In genomic region chr19:57632987-57633831, GRCh38 we compare ENCODE assay signal across 8 cellular contexts. TPM values are rescaled to one million over a fixed set of nuclear protein-coding genes. Genes with fewer than 3 reads are reported as not detected.
A peak's percentile ranks its signal among the peaks of the same experiment; 100 is the strongest.
DNase-seq lines count a peak whose midpoint lies in the region; ATAC-seq and TF ChIP-seq lines count a peak whose summit lies in the region.

Gene ZNF211 (plus strand): TSS chr19:57633168. CDS start chr19:57633347, 179 bp downstream.

- peak within 1 kb of the TSS; percentile 79 to 88 for H3K27ac ChIP-seq in testis

- peaks cover 3% of the 10 kb centered on the region for H3K4me1 Mint-ChIP-seq in glutamatergic neuron (ENCODE audit: low read depth, unreplicated experiment)

- intact Hi-C loops in testis (cut with DNase I; ENCODE audit: low total_unique reads) = no loop called here

- peak within 1 kb of the TSS; percentile 94 for H3K27ac Mint-ChIP-seq in activated naive CD4-positive, alpha-beta T cell treated with anti-CD3 and anti-CD28 coated beads, Interleukin-2, amount 50 U/mL, for 72 hours
- peak within 1 kb of the TSS; percentile 81 for H3K27ac Mint-ChIP-seq in glutamatergic neuron (ENCODE audit: unreplicated experiment)

- TF ChIP-seq CTCF in GM06990 (IDR thresholded peaks at IDR 0.05; ENCODE audit: insufficient read depth, low read length, poor library complexity, severe bottlenecking) = peak; percentile 7
- TF ChIP-seq CTCF in HFF-Myc (IDR thresholded peaks at IDR 0.05; ENCODE audit: low read depth, low read length, missing control alignments) = no peak
- TF ChIP-seq CTCF in glutamatergic neuron (IDR thresholded peaks at IDR 0.05; ENCODE audit: partially characterized antibody, unreplicated experiment) = no peak
- no peak for TF ChIP-seq CTCF in omental fat pad (IDR thresholded peaks at IDR 0.05)
- no peak for TF ChIP-seq CTCF in testis (IDR thresholded peaks at IDR 0.05)

- H3K27me3 Mint-ChIP-seq in glutamatergic neuron (ENCODE audit: unreplicated experiment) = peaks cover 5% of the 10 kb centered on the region

- H3K9me3 Mint-ChIP-seq in activated naive CD4-positive, alpha-beta T cell treated with anti-CD3 and anti-CD28 coated beads, Interleukin-2, amount 50 U/mL, for 72 hours = peaks cover 17 to 23% of the 10 kb centered on the region in 2 donors
- H3K9me3 Mint-ChIP-seq in glutamatergic neuron (ENCODE audit: unreplicated experiment) = peaks cover 11% of the 10 kb centered on the region

- peaks cover 4% of the 10 kb centered on the region for H3K4me1 ChIP-seq in testis

- H3K9me3 ChIP-seq in testis = no peaks in the 10 kb centered on the region

- no peak for TF ChIP-seq POLR2A in testis (IDR thresholded peaks at IDR 0.05)

- H3K36me3 ChIP-seq in GM06990 (ENCODE audit: control insufficient read depth, insufficient read depth, low read length) (peaks cover 3% of the 10 kb centered on the region; the same call in 1 of the 2 replicates), testis (ENCODE audit: low read depth, missing control alignments) (no peaks in the 10 kb centered on the region)

- H3K27me3 ChIP-seq in GM06990 (replicated peaks; ENCODE audit: control insufficient read depth, insufficient read depth, low read length) = no peaks in the 10 kb centered on the region
- no peaks in the 10 kb centered on the region for H3K27me3 ChIP-seq in testis

- H3K4me3 ChIP-seq in GM06990 (replicated peaks; ENCODE audit: low read depth, low read length) (peak within 1 kb of the TSS; percentile 92), HFF-Myc (replicated peaks; ENCODE audit: low read depth, low read length) (peak within 1 kb of the TSS; percentile 77), testis (peak within 1 kb of the TSS; percentile 81 to 92)

- peak within 1 kb of the TSS; percentile 97 for H3K4me3 Mint-ChIP-seq in glutamatergic neuron (ENCODE audit: unreplicated experiment)

- WGBS in testis, 2 donors = 1 to 9% methylated on average over 6 to 46 of the region's 59 CpGs

- peaks cover 47 to 61% of the 10 kb centered on the region in 2 donors for H3K36me3 Mint-ChIP-seq in activated naive CD4-positive, alpha-beta T cell treated with anti-CD3 and anti-CD28 coated beads, Interleukin-2, amount 50 U/mL, for 72 hours
- H3K36me3 Mint-ChIP-seq in glutamatergic neuron (ENCODE audit: unreplicated experiment) = peaks cover 17% of the 10 kb centered on the region

- DNase-seq in GM06990 (ENCODE audit: extremely low read depth, insufficient read length) (peak; percentile 88), HFF-Myc (ENCODE audit: extremely low read depth, low read depth) (peak; percentile 83), NAMALWA (ENCODE audit: low spot score) (peak; percentile 95), SKM-1 (lab: John Stamatoyannopoulos, UW; ENCODE audit: unreplicated experiment) (peak; percentile 46), glutamatergic neuron (peak; percentile 92), omental fat pad (ENCODE audit: low spot score) (peak; percentile 48), testis (peak; percentile 96)
- peak; percentile 80 to 89 for DNase-seq in activated naive CD4-positive, alpha-beta T cell treated with anti-CD3 and anti-CD28 coated beads, Interleukin-2, amount 50 U/mL, for 72 hours (ENCODE audit: low spot score in 2 of 2)

- peak; percentile 100 for ATAC-seq in activated naive CD4-positive, alpha-beta T cell treated with anti-CD3 and anti-CD28 coated beads, Interleukin-2, amount 50 U/mL, for 72 hours
- peak; percentile 98 for ATAC-seq in omental fat pad (ENCODE audit: low FRiP score)

RNA-seq across cellular contexts. Expression of gene ZNF211, which starts in this region (rescaled TPM):
- total RNA-seq in activated naive CD4-positive, alpha-beta T cell treated with anti-CD3 and anti-CD28 coated beads, Interleukin-2, amount 50 U/mL, for 72 hours = 10 to 100 TPM in 1 of 2 donors, 1 to 10 TPM in 1; 9.8 to 12.0 TPM
- total RNA-seq in glutamatergic neuron (ENCODE audit: unreplicated experiment) = 29.5 TPM
- 10 to 100 TPM in 1 of 4 donors, 1 to 10 TPM in 3; 5.3 to 15.0 (median 9.2) TPM for total RNA-seq in omental fat pad
- total RNA-seq in testis = 10 to 100 TPM; 16.9 to 18.6 TPM
- polyA plus RNA-seq in testis (ENCODE audit: insufficient read depth, low read depth, low replicate concordance) = 11.1 TPM

Comparison
In these comparisons a context has a peak if more than half of its experiments do, and no peak if none do; other contexts are left out.
1. Peak in every context shown above with its lines: DNase-seq, ATAC-seq, H3K4me3 ChIP-seq and H3K27ac ChIP-seq.
2. DNase-seq: peak in every context shown above with its lines; median percentile 96 in testis; 95 in NAMALWA; 92 in glutamatergic neuron; 88 in GM06990; 84 in activated naive CD4-positive, alpha-beta T cell treated with anti-CD3 and anti-CD28 coated beads, Interleukin-2, amount 50 U/mL, for 72 hours; 83 in HFF-Myc; 48 in omental fat pad; 46 in SKM-1.